25 cellular contexts compared by ENCODE assay signal in genomic region chr2:109141727-109142283, GRCh38.
"Had no signal": no experiment of that assay in that cellular context is flagged by ENCODE, and none has a peak within 500 bp of the region (broad histone marks: within the 10 kb centered on the region; RNA-seq: fewer than 3 reads in every experiment).

No MANE protein-coding gene starts in this region.

- H3K36me3 ChIP-seq: neural progenitor cell, ovary, right lobe of liver, sigmoid colon, suprapubic skin, tibial artery, transverse colon, upper lobe of right lung, uterus had no signal

- H3K79me2 ChIP-seq: parathyroid adenoma had no signal

- H3K4me3 ChIP-seq: neural progenitor cell, ovary, psoas muscle, right lobe of liver, sigmoid colon, suprapubic skin, testis, tibial artery, transverse colon, upper lobe of right lung, uterus had no signal

- H3K4me2 ChIP-seq: neural progenitor cell had no signal

- H3K9ac ChIP-seq: neural progenitor cell, parathyroid adenoma had no signal

- H3K9me3 ChIP-seq: ovary, psoas muscle, right lobe of liver, sigmoid colon, suprapubic skin, testis, tibial artery, transverse colon, upper lobe of right lung, uterus had no signal

- H3K27me3 ChIP-seq: neural progenitor cell, ovary, right lobe of liver, sigmoid colon, suprapubic skin, testis, tibial artery, transverse colon, upper lobe of right lung, uterus had no signal

- ATAC-seq: natural killer cell; psoas muscle; right cardiac atrium; right lobe of liver; stimulated activated effector memory CD8-positive, alpha-beta T cell treated with anti-CD3 and anti-CD28 coated beads, Interleukin-12 subunit alpha, Interleukin-12 subunit beta, amount 100 ng/mL, for 72 hours; stimulated activated naive B cell treated with anti-CD40 and anti-IgM and Interleukin-4, amounts not matched to agents 10 μg/mL and 1 μg/mL and 100 μg/mL, for 72 hours; stimulated activated naive CD8-positive, alpha-beta T cell treated with anti-CD3 and anti-CD28 coated beads, Interleukin-15, amount 100 ng/mL, for 72 hours had no signal

- H3K4me1 ChIP-seq: parathyroid adenoma, psoas muscle, right lobe of liver, sigmoid colon, suprapubic skin, testis, tibial artery, transverse colon, upper lobe of right lung, uterus had no signal

- H3K27ac ChIP-seq: neural progenitor cell, ovary, parathyroid adenoma, psoas muscle, right lobe of liver, sigmoid colon, suprapubic skin, testis, tibial artery, transverse colon, upper lobe of right lung, uterus had no signal

- H2AFZ ChIP-seq: neural progenitor cell, parathyroid adenoma had no signal

- DNase-seq: natural killer cell; occipital lobe; ovary; psoas muscle; right cardiac atrium; right lobe of liver; sigmoid colon; small intestine; stimulated activated CD4-positive, alpha-beta T cell treated with anti-CD3 and anti-CD28 coated beads, Interleukin-15, amount 100 ng/mL, for 24 hours; stimulated activated CD4-positive, alpha-beta T cell treated with anti-CD3 and anti-CD28 coated beads, Interleukin-2, amount 100 ng/mL, for 24 hours; stimulated activated CD4-positive, alpha-beta T cell treated with anti-CD3 and anti-CD28 coated beads, Interleukin-2, amount 100 ng/mL, for 48 hours; stimulated activated CD4-positive, alpha-beta T cell treated with anti-CD3 and anti-CD28 coated beads, Interleukin-4, amount 100 ng/mL, for 24 hours; stimulated activated naive B cell treated with anti-CD40 and anti-IgM and Interleukin-4, amounts not matched to agents 10 μg/mL and 1 μg/mL and 100 μg/mL, for 72 hours; stimulated activated naive CD4-positive, alpha-beta T cell treated with Interleukin-2 at 50 U/mL for 16 hours; stimulated activated naive CD8-positive, alpha-beta T cell treated with anti-CD3 and anti-CD28 coated beads, Interleukin-15, amount 100 ng/mL, for 72 hours; substantia nigra; testis; transverse colon; upper lobe of right lung; uterus had no signal
